In genomic region chr12:59040651-59041050, GRCh38 we compare ENCODE assay signal across 10 cellular contexts.
DNase-seq lines count a peak whose midpoint lies in the region; ATAC-seq, FAIRE-seq and TF ChIP-seq lines count a peak whose summit lies in the region.
"Had no signal": no experiment of that assay in that cellular context is flagged by ENCODE, and none has a peak within 500 bp of the region (broad histone marks: within the 10 kb centered on the region; RNA-seq: fewer than 3 reads in every experiment).

No MANE protein-coding gene starts in this region.

- H2BK5ac ChIP-seq in neuronal stem cell (ENCODE audit: low read length), result no peak overlapping the region

- H3K27me3 ChIP-seq in neuronal stem cell (ENCODE audit: control insufficient read depth in 3 of 3, insufficient read depth in 3 of 3, low read depth in 1 of 3, low read length in 3 of 3), result no peaks in the 10 kb centered on the region
- H3K27me3 ChIP-seq in small intestine (ENCODE audit: control insufficient read depth in 2 of 2, insufficient read depth in 2 of 2, low read length in 2 of 2), result no peaks in the 10 kb centered on the region
- H3K27me3 ChIP-seq: adrenal gland had no signal

- H3K79me1 ChIP-seq in neuronal stem cell (ENCODE audit: low read depth, low read length), result no peaks in the 10 kb centered on the region

- no peak overlapping the region for H3K4ac ChIP-seq in neuronal stem cell (ENCODE audit: low read length)

- no peak overlapping the region for H3K14ac ChIP-seq in neuronal stem cell (ENCODE audit: low read length)

- no peak overlapping the region for H4K91ac ChIP-seq in neuronal stem cell (ENCODE audit: low read depth, low read length, poor library complexity)

- no peak overlapping the region for H3K4me2 ChIP-seq in neuronal stem cell (ENCODE audit: insufficient read depth, low read length, poor library complexity, severe bottlenecking)

- peak; percentile 96 for DNase-seq in AG10803 (ENCODE audit: low read depth)
- DNase-seq in NCI-H2171 treated with DMSO at 0.1 percent for 48 hours (lab: John Stamatoyannopoulos, UW), result peak; percentile 77
- DNase-seq in epithelial cell of esophagus (ENCODE audit: low read depth), result peak; percentile 81
- DNase-seq in neuronal stem cell (ENCODE audit: low spot score), result peak; percentile 62
- DNase-seq in hippocampal formation (lab: John Stamatoyannopoulos, UW), result no peak
- DNase-seq in NCI-H1436 treated with DMSO at 0.1 percent for 48 hours (lab: John Stamatoyannopoulos, UW), result no peak
- no peak for DNase-seq in small intestine
- DNase-seq: adrenal gland, left cardiac atrium had no signal

- TF ChIP-seq CTCF in AG10803 (conservative IDR thresholded peaks at IDR 0.05; ENCODE audit: low read length) (no peak), epithelial cell of esophagus (IDR thresholded peaks at IDR 0.05; ENCODE audit: insufficient read depth, low read depth, low read length, missing control alignments) (no peak)

- H3K9me3 ChIP-seq in neuronal stem cell (replicated peaks in 1 of 2; ENCODE audit: control insufficient read depth in 2 of 2, insufficient read depth in 1 of 2, low read depth in 1 of 2, low read length in 2 of 2), result peaks cover 0 to 4% of the 10 kb centered on the region in 2 donors
- H3K9me3 ChIP-seq in small intestine (ENCODE audit: control insufficient read depth, low read depth), result no peaks in the 10 kb centered on the region
- H3K9me3 ChIP-seq: adrenal gland had no signal

- H3K27ac ChIP-seq in neuronal stem cell (replicated peaks; ENCODE audit: low read length), result peak overlapping the region; percentile 84
- H3K27ac ChIP-seq in small intestine (ENCODE audit: low read depth in 1 of 2, low read length in 1 of 2), result no peak overlapping the region
- H3K27ac ChIP-seq: adrenal gland had no signal

- no peak overlapping the region for H3K9ac ChIP-seq in neuronal stem cell (ENCODE audit: low read depth, low read length, poor library complexity)

- H4K8ac ChIP-seq in neuronal stem cell (ENCODE audit: low read depth, low read length), result no peak overlapping the region

- no CpG with 5 or more reads among the region's 1 CpG for WGBS in neuronal stem cell (ENCODE audit: extremely low coverage in 2 of 2, insufficient read length in 2 of 2, insufficient replicate concordance in 1 of 2), 2 donors
- 50 to 52% (median 50%) methylated on average over 1 of the region's 1 CpG for WGBS in small intestine, 3 donors

- H3K23ac ChIP-seq in neuronal stem cell (ENCODE audit: low read depth, low read length, poor library complexity), result no peak overlapping the region

- H3K36me3 ChIP-seq in neuronal stem cell (replicated peaks in 1 of 2; ENCODE audit: control insufficient read depth in 2 of 2, insufficient read depth in 2 of 2, low read length in 2 of 2), result no peaks in the 10 kb centered on the region
- no peaks in the 10 kb centered on the region for H3K36me3 ChIP-seq in small intestine (ENCODE audit: control insufficient read depth in 2 of 2, insufficient read depth in 2 of 2, low read length in 2 of 2)
- H3K36me3 ChIP-seq: adrenal gland had no signal

- H2BK12ac ChIP-seq in neuronal stem cell (ENCODE audit: low read length), result no peak overlapping the region

- H3K4me3 ChIP-seq in AG10803 (ENCODE audit: low read length), result no peak overlapping the region
- H3K4me3 ChIP-seq in epithelial cell of esophagus (ENCODE audit: low read length), result no peak overlapping the region
- H3K4me3 ChIP-seq in neuronal stem cell (ENCODE audit: low read length in 2 of 2), result no peak overlapping the region
- no peak overlapping the region for H3K4me3 ChIP-seq in small intestine (ENCODE audit: low read depth in 1 of 2, low read length in 2 of 2)
- H3K4me3 ChIP-seq: adrenal gland had no signal

- H2BK15ac ChIP-seq in neuronal stem cell (ENCODE audit: low read length), result no peak overlapping the region

- H2AFZ ChIP-seq in neuronal stem cell (ENCODE audit: low read length), result peak overlapping the region; percentile 57

- no peak overlapping the region for H2BK120ac ChIP-seq in neuronal stem cell (ENCODE audit: low read depth, low read length)

- peaks cover 11 to 20% of the 10 kb centered on the region in 2 donors for H3K4me1 ChIP-seq in neuronal stem cell (ENCODE audit: control insufficient read depth in 2 of 2, insufficient read depth in 1 of 2, low read depth in 1 of 2, low read length in 2 of 2)
- H3K4me1 ChIP-seq in small intestine (ENCODE audit: control insufficient read depth in 2 of 2, insufficient read depth in 1 of 2, low read depth in 1 of 2, low read length in 1 of 2), result peaks cover 0 to 4% of the 10 kb centered on the region in 2 donors
- H3K4me1 ChIP-seq: adrenal gland had no signal

- no peak for ATAC-seq in GM19351 (IDR thresholded peaks at IDR 0.05; ENCODE audit: unreplicated experiment)

- no peak overlapping the region for H2AK5ac ChIP-seq in neuronal stem cell (ENCODE audit: low read depth, low read length)

- no peak for FAIRE-seq in small intestine (lab: Jason Lieb, UNC)

- no peak overlapping the region for H3K18ac ChIP-seq in neuronal stem cell (ENCODE audit: low read length)

Comparison
In these comparisons a context has a peak if more than half of its experiments do, and no peak if none do; other contexts are left out.
1. DNase-seq: peak in AG10803 (single experiment), NCI-H2171 treated with DMSO at 0.1 percent for 48 hours (single experiment), epithelial cell of esophagus (single experiment) and neuronal stem cell (single experiment); none in hippocampal formation (0 of 2), NCI-H1436 treated with DMSO at 0.1 percent for 48 hours (single experiment) and small intestine (single experiment).